In genomic region chr1:224637510-224637909, GRCh38 we compare ENCODE assay signal across 15 cellular contexts. TPM values are rescaled to one million over a fixed set of nuclear protein-coding genes. Genes with fewer than 3 reads are reported as not detected.
DNase-seq lines count a peak whose midpoint lies in the region; ATAC-seq, FAIRE-seq and TF ChIP-seq lines count a peak whose summit lies in the region.
"Had no signal": no experiment of that assay in that cellular context is flagged by ENCODE, and none has a peak within 500 bp of the region (broad histone marks: within the 10 kb centered on the region; RNA-seq: fewer than 3 reads in every experiment).

No MANE protein-coding gene starts in this region.

- TF ChIP-seq RAD21 in GM12878 (IDR thresholded peaks at IDR 0.05; ENCODE audit: insufficient read depth, low read depth, low read length): no peak

- H3K9ac ChIP-seq in BLaER1 treated with 17β-estradiol and CSF1 and Interleukin-3, amounts not matched to agents 10 nM and 100 nM: no peak overlapping the region
- H3K9ac ChIP-seq in GM12878 (ENCODE audit: control insufficient read depth, insufficient read depth, low read length): no peak overlapping the region
- H3K9ac ChIP-seq: parathyroid adenoma had no signal

- no peaks in the 10 kb centered on the region for H3K36me3 Mint-ChIP-seq in natural killer cell

- peaks cover 0 to 16% (median 0%) of the 10 kb centered on the region in 11 experiments; a peak in 4 of 22 replicates for H3K27me3 ChIP-seq in BLaER1 treated with 17β-estradiol and CSF1 and Interleukin-3, amounts not matched to agents 10 nM and 100 nM
- H3K27me3 ChIP-seq in GM12878 (replicated peaks in 1 of 2; ENCODE audit: control insufficient read depth in 2 of 2, insufficient read depth in 2 of 2, low read length in 1 of 2): peaks cover 0 to 3% of the 10 kb centered on the region in 2 experiments; a peak in 2 of 4 replicates
- H3K27me3 ChIP-seq: upper lobe of left lung had no signal

- H3K27ac Mint-ChIP-seq in natural killer cell: peak overlapping the region in 1 of 2 donors; percentile 72
- H3K27ac Mint-ChIP-seq: activated B cell treated with CpG ODN at 0.5 μM for 24 hours; activated naive CD4-positive, alpha-beta T cell treated with anti-CD3 and anti-CD28 coated beads for 36 hours had no signal

- SMC1A ChIA-PET in GM12878 (lab: Charles Lee; ENCODE audit: uncharacterized antibody, unreplicated experiment): interaction anchor here (13.2 kb wide), 1 partner anchor 216 kb away, joined by 147 read pairs; no protein-coding TSS in a partner anchor

- no peaks in the 10 kb centered on the region for H3K27me3 Mint-ChIP-seq in natural killer cell (ENCODE audit: low read depth in 2 of 2)

- FAIRE-seq in GM12878 (lab: Jason Lieb, UNC): no peak

- no peaks in the 10 kb centered on the region for H3K9me3 Mint-ChIP-seq in natural killer cell
- H3K9me3 Mint-ChIP-seq: activated B cell treated with CpG ODN at 0.5 μM for 24 hours; activated naive CD4-positive, alpha-beta T cell treated with anti-CD3 and anti-CD28 coated beads for 36 hours had no signal

- TF ChIP-seq EP300 in GM12878 (IDR thresholded peaks at IDR 0.05; ENCODE audit: borderline replicate concordance in 1 of 2, control insufficient read depth in 1 of 2, low read depth in 2 of 2, low read length in 2 of 2): no peak

- peaks cover 8 to 9% of the 10 kb centered on the region in 2 donors for H3K4me1 Mint-ChIP-seq in natural killer cell
- H3K4me1 Mint-ChIP-seq: activated B cell treated with CpG ODN at 0.5 μM for 24 hours had no signal

- no peaks in the 10 kb centered on the region for H3K36me3 ChIP-seq in BLaER1 treated with 17β-estradiol and CSF1 and Interleukin-3, amounts not matched to agents 10 nM and 100 nM
- no peaks in the 10 kb centered on the region for H3K36me3 ChIP-seq in GM12878 (ENCODE audit: control insufficient read depth in 2 of 2, insufficient read depth in 2 of 2, low read length in 1 of 2)
- H3K36me3 ChIP-seq: upper lobe of left lung had no signal

- peaks cover 0 to 9% (median 0%) of the 10 kb centered on the region in 11 experiments; a peak in 1 of 22 replicates for H4K20me1 ChIP-seq in BLaER1 treated with 17β-estradiol and CSF1 and Interleukin-3, amounts not matched to agents 10 nM and 100 nM
- H4K20me1 ChIP-seq in GM12878 (ENCODE audit: control insufficient read depth, insufficient read depth): no peaks in the 10 kb centered on the region

- no peak overlapping the region for H3K27ac ChIP-seq in BLaER1 treated with 17β-estradiol and CSF1 and Interleukin-3, amounts not matched to agents 10 nM and 100 nM
- no peak overlapping the region for H3K27ac ChIP-seq in GM12878 (ENCODE audit: control insufficient read depth, insufficient read depth)
- H3K27ac ChIP-seq: parathyroid adenoma, upper lobe of left lung had no signal

- H3K4me3 ChIP-seq in BLaER1 treated with 17β-estradiol and CSF1 and Interleukin-3, amounts not matched to agents 10 nM and 100 nM: no peak overlapping the region
- no peak overlapping the region for H3K4me3 ChIP-seq in GM12878
- H3K4me3 ChIP-seq: upper lobe of left lung had no signal

- peaks cover 20 to 40% (median 31%) of the 10 kb centered on the region in 10 experiments for H3K4me1 ChIP-seq in BLaER1 treated with 17β-estradiol and CSF1 and Interleukin-3, amounts not matched to agents 10 nM and 100 nM
- no peaks in the 10 kb centered on the region for H3K4me1 ChIP-seq in GM12878 (ENCODE audit: control insufficient read depth, insufficient read depth, low read length)
- H3K4me1 ChIP-seq: parathyroid adenoma, upper lobe of left lung had no signal

- DNase-seq in HT-29 (ENCODE audit: low spot score): peak; percentile 31
- no peak for DNase-seq in GM12878 (ENCODE audit: low read depth, low spot score)
- DNase-seq in natural killer cell: no peak
- no peak for DNase-seq in activated CD4-positive, CD25-positive, alpha-beta regulatory T cell treated with anti-CD3 and anti-CD28 coated beads, Interleukin-2, amount 50 U/mL, for 72 hours
- no peak for DNase-seq in KG1 (lab: John Stamatoyannopoulos, UW)
- DNase-seq: activated B cell treated with CpG ODN at 0.5 μM for 24 hours; activated naive CD4-positive, alpha-beta T cell treated with anti-CD3 and anti-CD28 coated beads for 36 hours; kidney glomerular epithelial cell; NCI-H1436 treated with DMSO at 0.1 percent for 48 hours; OCI-M1; upper lobe of left lung had no signal

- intact Hi-C loops in GM12878 (cut with micrococcal nuclease; ENCODE audit: unreplicated experiment) (no loop called here), natural killer cell (cut with micrococcal nuclease) (no loop called here)

- peak overlapping the region in 7 of 11 experiments; percentile 18 to 59 (median 37); a peak in 10 of 22 replicates for H3K4me2 ChIP-seq in BLaER1 treated with 17β-estradiol and CSF1 and Interleukin-3, amounts not matched to agents 10 nM and 100 nM
- no peak overlapping the region for H3K4me2 ChIP-seq in GM12878 (ENCODE audit: control insufficient read depth, insufficient read depth)

- CTCF ChIA-PET in GM12878 (lab: Yijun Ruan, JAX): interaction anchor here (12.7 kb wide), 1 partner anchor 216 kb away, joined by 207 read pairs; no protein-coding TSS in a partner anchor

- no peak overlapping the region for H2AFZ ChIP-seq in GM12878 (ENCODE audit: control insufficient read depth, low read depth, low read length)
- H2AFZ ChIP-seq: parathyroid adenoma had no signal

- no peak overlapping the region for H3K4me3 Mint-ChIP-seq in natural killer cell
- H3K4me3 Mint-ChIP-seq: activated B cell treated with CpG ODN at 0.5 μM for 24 hours; activated naive CD4-positive, alpha-beta T cell treated with anti-CD3 and anti-CD28 coated beads for 36 hours had no signal

- POLR2A ChIA-PET in GM12878 (lab: Charles Lee): no interaction called here

- in situ Hi-C loops in GM12878 (cut with MboI): no loop called here

- TF ChIP-seq CTCF in GM12878 (IDR thresholded peaks at IDR 0.05 in 2 of 3, conservative IDR thresholded peaks at IDR 0.05 in 1 of 3; ENCODE audit: control insufficient read depth in 2 of 3, extremely low read depth in 1 of 3, insufficient read depth in 1 of 3, low read depth in 3 of 3, low read length in 3 of 3) (no peak), natural killer cell (IDR thresholded peaks at IDR 0.05) (no peak)

- RAD21 ChIA-PET in GM12878 (lab: Charles Lee; ENCODE audit: unreplicated experiment): interaction anchor here (1.3 kb wide), 1 partner anchor 285 kb away, joined by 3 read pairs; no protein-coding TSS in a partner anchor

- no peaks in the 10 kb centered on the region for H3K79me2 ChIP-seq in GM12878 (ENCODE audit: control insufficient read depth, insufficient read depth, low read length)
- H3K79me2 ChIP-seq: parathyroid adenoma had no signal

- WGBS in GM12878 (ENCODE audit: insufficient coverage, insufficient replicate concordance, low lambda C conversion rate, missing lambda C conversion rate): 22% methylated on average over 5 of the region's 5 CpGs

- TF ChIP-seq POLR2A in GM12878 (IDR thresholded peaks at IDR 0.05; ENCODE audit: low read depth, low read length): no peak

- ATAC-seq in GM12878 (peak; percentile 22), natural killer cell (peak in 2 of 3 donors; percentile 54 to 60), HG02938 (IDR thresholded peaks at IDR 0.05; ENCODE audit: unreplicated experiment) (no peak), HG02763 (IDR thresholded peaks at IDR 0.05; ENCODE audit: unreplicated experiment) (no peak)

- no TSS peak for BruUV-seq in GM12878 (replicated peaks; lab: Mats Ljungman, UMichigan)

- no peaks in the 10 kb centered on the region for H3K9me3 ChIP-seq in BLaER1 treated with 17β-estradiol and CSF1 and Interleukin-3, amounts not matched to agents 10 nM and 100 nM (replicated peaks in 1 of 11)
- H3K9me3 ChIP-seq in GM12878 (replicated peaks; ENCODE audit: control insufficient read depth, insufficient read depth, low read length): no peaks in the 10 kb centered on the region
- H3K9me3 ChIP-seq: upper lobe of left lung had no signal

TF ChIP-seq in GM12878, 131 proteins besides CTCF, POLR2A, EP300 and RAD21 (continues in another document):
- no peak for TF ChIP-seq ZZZ3 (IDR thresholded peaks at IDR 0.05; ENCODE audit: control insufficient read depth, insufficient read length, low read depth)
- TF ChIP-seq MLLT1 (IDR thresholded peaks at IDR 0.05): no peak

RNA-seq across cellular contexts. Expression of gene CNIH3, which starts 21.4 kb away (rescaled TPM):
- 1.1 and 1.9 TPM in 2 replicates for total RNA-seq in HT-29 (2014; rRNA removed; shearing (Covaris generic))
- total RNA-seq in GM12878 (2013; cell fraction: nucleolus; rRNA removed): 3.5 and 7.3 TPM in 2 replicates
- 1.9 and 2.0 TPM in 2 replicates for total RNA-seq in GM12878 (2014; rRNA removed)
- 1.3 and 1.5 TPM in 2 replicates for total RNA-seq in GM12878 (2014; rRNA removed; fragmentation: Illumina TruSeq; extraction: Trizol)
- 1.7 and 2.0 TPM in 2 replicates for total RNA-seq in GM12878 (2021)
- polyA plus RNA-seq in GM12878 (2011; ENCODE audit: low read depth): 1.1 TPM
- polyA plus RNA-seq in GM12878 (2011; rRNA removed): 5.8 and 7.6 TPM in 2 replicates
- polyA plus RNA-seq in GM12878 (2011; cell fraction: cytosol; rRNA removed): 3.6 and 4.1 TPM in 2 replicates
- 3.0 and 3.5 TPM in 2 replicates for polyA plus RNA-seq in GM12878 (2011; cell fraction: nucleus; rRNA removed)
- polyA plus RNA-seq in GM12878 (2012): 2.7 and 3.2 TPM in 2 replicates
- 2.0 and 2.2 TPM in 2 replicates for polyA plus RNA-seq in GM12878 (2014; fragmentation: Illumina TruSeq; extraction: Trizol)
- polyA plus RNA-seq in GM12878 (2014; fragmentation: Nextera tagmentation; extraction: Ambion mirVana): 1 to 10 TPM; 1.4 TPM
- 0.77 and 1.0 TPM in 2 replicates for polyA plus RNA-seq in GM12878 (2014; rRNA removed)
- 1 to 10 TPM; 1.9 to 2.1 TPM for polyA plus RNA-seq in GM12878 (2016; fragmentation: Nextera tagmentation; extraction: Ambion mirVana)
- 6.1 and 6.6 TPM in 2 replicates for polyA minus RNA-seq in GM12878 (2011; rRNA and poly(A)+ RNA removed)
- 1.3 and 1.4 TPM in 2 replicates for polyA minus RNA-seq in GM12878 (2011; cell fraction: cytosol; rRNA and poly(A)+ RNA removed)
- 2.8 and 4.4 TPM in 2 replicates for polyA minus RNA-seq in GM12878 (2011; cell fraction: nucleus; rRNA and poly(A)+ RNA removed)
- 1 to 10 TPM; 2.8 to 5.4 (median 5.0) TPM for total RNA-seq in natural killer cell

Comparison
In these comparisons a context has a peak if more than half of its experiments do, and no peak if none do; other contexts are left out.
1. ATAC-seq: peak in GM12878 (single experiment) and natural killer cell (2 of 3); none in HG02938 (single experiment) and HG02763 (single experiment).